In the genomic region with DNA sequence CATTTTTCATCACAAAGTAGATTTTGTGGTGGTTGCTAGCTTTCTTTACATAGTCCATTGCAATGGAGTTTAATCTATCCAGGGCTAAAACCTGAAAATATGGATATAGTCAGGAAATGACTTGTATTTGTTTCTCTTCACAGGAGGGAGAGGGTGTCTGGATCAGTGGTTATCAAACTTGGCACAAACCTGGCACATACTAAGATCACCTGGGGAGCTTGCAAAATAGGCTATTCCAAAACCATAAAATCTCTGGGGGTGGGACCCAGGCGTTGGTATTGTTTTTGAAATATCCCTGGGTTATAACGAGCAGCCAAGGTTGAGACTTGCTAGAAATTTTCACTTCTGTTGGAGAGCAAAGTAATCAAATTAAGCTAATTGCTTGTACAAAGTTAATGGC, we compare ENCODE assay signal across 19 cellular contexts.
"Had no signal": no experiment of that assay in that cellular context is flagged by ENCODE, and none has a peak within 500 bp of the region (broad histone marks: within the 10 kb centered on the region; RNA-seq: fewer than 3 reads in every experiment).

No MANE protein-coding gene starts in this region.

- H3K27ac ChIP-seq: ascending aorta, left lung, prostate gland, right atrium auricular region, skin epidermis, uterus had no signal

- ATAC-seq: activated CD4-positive, CD25-positive, alpha-beta regulatory T cell treated with anti-CD3 and anti-CD28 coated beads, Interleukin-2, amount 50 U/mL, for 24 hours; left lung; stimulated activated naive CD8-positive, alpha-beta T cell treated with anti-CD3 and anti-CD28 coated beads, Interleukin-15, Interleukin-2, amounts not matched to agents 100 U/mL and 50 U/mL, for 24 hours had no signal

- DNase-seq: activated CD8-positive, alpha-beta memory T cell treated with anti-CD3 and anti-CD28 coated beads for 24 hours; activated CD8-positive, alpha-beta memory T cell treated with anti-CD3 and anti-CD28 coated beads, Interleukin-2, amount 50 U/mL, for 48 hours; activated effector memory CD4-positive, alpha-beta T cell treated with anti-CD3 and anti-CD28 coated beads, Interleukin-2, amount 50 U/mL, for 16 hours; activated T-cell treated with anti-CD3 and anti-CD28 coated beads, Interleukin-2, amount 50 U/mL, for 48 hours; cerebellar nuclear complex; effector CD8-positive, alpha-beta T cell; islet precursor cell; left lung; naive B cell; stimulated activated naive CD8-positive, alpha-beta T cell treated with anti-CD3 and anti-CD28 coated beads, Interleukin-15, Interleukin-2, amounts not matched to agents 100 U/mL and 50 U/mL, for 24 hours; substantia nigra; tibial artery; uterus had no signal

- H3K36me3 ChIP-seq: ascending aorta, left lung, prostate gland, right atrium auricular region, tibial artery, uterus had no signal

- H3K27me3 ChIP-seq: ascending aorta, left lung, right atrium auricular region, tibial artery, uterus had no signal

- H3K4me1 ChIP-seq: prostate gland, uterus had no signal

- H3K9me3 ChIP-seq: ascending aorta, left lung, prostate gland, right atrium auricular region, tibial artery, uterus had no signal

- H3K4me3 ChIP-seq: ascending aorta, left lung, prostate gland, right atrium auricular region, skin epidermis, tibial artery, uterus had no signal

- FAIRE-seq: bronchial epithelial cell had no signal
